ENCODE assay signal across 25 cellular contexts in the genomic region with DNA sequence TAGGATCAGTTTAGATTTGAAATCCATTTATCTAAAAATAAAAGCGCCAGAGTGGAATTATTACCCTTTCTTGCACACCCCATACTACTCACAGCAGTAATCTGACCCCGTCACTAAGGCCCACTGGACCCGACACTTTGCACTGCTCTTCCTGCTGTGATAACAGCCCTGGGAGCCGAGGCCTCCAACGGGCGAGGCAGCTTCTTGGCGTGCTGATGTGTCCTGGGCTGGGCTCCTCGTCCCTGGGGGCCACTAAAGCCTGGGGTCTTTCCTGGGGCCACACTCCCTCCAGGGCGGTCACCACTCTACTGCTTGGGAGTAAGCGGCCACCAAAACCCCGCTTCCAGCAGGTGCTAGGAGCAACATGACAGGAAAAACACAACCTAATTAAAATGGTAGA.
"Had no signal": no experiment of that assay in that cellular context is flagged by ENCODE, and none has a peak within 500 bp of the region (broad histone marks: within the 10 kb centered on the region; RNA-seq: fewer than 3 reads in every experiment).

No MANE protein-coding gene starts in this region.

- H3K27ac Mint-ChIP-seq: activated CD4-positive, alpha-beta memory T cell treated with anti-CD3 and anti-CD28 coated beads, Interleukin-2, amount 10 ng/mL, durations not matched to agents 7 days and 5 days; activated CD4-positive, alpha-beta T cell treated with anti-CD3 and anti-CD28 coated beads, Interleukin-2, amount 10 ng/mL, durations not matched to agents 7 days and 5 days; activated T-cell treated with anti-CD3 and anti-CD28 coated beads, Interleukin-2, amount 50 U/mL, for 24 hours; activated T-cell treated with anti-CD3 and anti-CD28 coated beads, Interleukin-2, amount 50 U/mL, for 72 hours; dendritic cell treated with granulocyte-macrophage colony-stimulating factor and Interleukin-4, amounts not matched to agents 40 ng/mL and 50 ng/mL, for 4 days had no signal

- H3K27ac ChIP-seq: brain microvascular endothelial cell, coronary artery, dorsolateral prefrontal cortex, esophagus squamous epithelium, gastroesophageal sphincter had no signal

- H3K27me3 ChIP-seq: brain microvascular endothelial cell, dorsolateral prefrontal cortex, esophagus squamous epithelium, gastroesophageal sphincter had no signal

- H3K9me3 ChIP-seq: esophagus squamous epithelium, gastroesophageal sphincter had no signal

- DNase-seq: activated CD4-positive, alpha-beta memory T cell treated with anti-CD3 and anti-CD28 coated beads, Interleukin-2, amount 10 ng/mL, durations not matched to agents 7 days and 5 days; activated CD4-positive, alpha-beta T cell treated with anti-CD3 and anti-CD28 coated beads for 4 hours; activated CD4-positive, alpha-beta T cell treated with anti-CD3 and anti-CD28 coated beads, Interleukin-2, amount 10 ng/mL, durations not matched to agents 7 days and 5 days; activated CD4-positive, alpha-beta T cell treated with anti-CD3 and anti-CD28 coated beads, Interleukin-2, amount 50 U/mL, for 4 hours; activated CD4-positive, CD25-positive, alpha-beta regulatory T cell; activated CD4-positive, CD25-positive, alpha-beta regulatory T cell treated with anti-CD3 and anti-CD28 coated beads, Interleukin-2, amount 50 U/mL, for 72 hours; activated CD8-positive, alpha-beta memory T cell treated with anti-CD3 and anti-CD28 coated beads, Interleukin-2, amount 50 U/mL, for 48 hours; activated gamma-delta T cell; activated naive CD4-positive, alpha-beta T cell; activated naive CD8-positive, alpha-beta T cell treated with anti-CD3 and anti-CD28 coated beads, Interleukin-2, amount 10 ng/mL, durations not matched to agents 7 days and 5 days; activated T-cell treated with anti-CD3 and anti-CD28 coated beads for 4 hours; activated T-cell treated with anti-CD3 and anti-CD28 coated beads, Interleukin-2, amount 50 U/mL, for 24 hours; activated T-cell treated with anti-CD3 and anti-CD28 coated beads, Interleukin-2, amount 50 U/mL, for 72 hours; effector memory CD4-positive, alpha-beta T cell; erythroblast; esophagus squamous epithelium; T-helper 2 cell had no signal

- H3K27me3 Mint-ChIP-seq: activated CD4-positive, alpha-beta memory T cell treated with anti-CD3 and anti-CD28 coated beads, Interleukin-2, amount 10 ng/mL, durations not matched to agents 7 days and 5 days; activated CD4-positive, alpha-beta T cell treated with anti-CD3 and anti-CD28 coated beads, Interleukin-2, amount 10 ng/mL, durations not matched to agents 7 days and 5 days; activated naive CD4-positive, alpha-beta T cell treated with anti-CD3 and anti-CD28 coated beads, Interleukin-2, amount 10 ng/mL, durations not matched to agents 7 days and 5 days; activated naive CD8-positive, alpha-beta T cell treated with anti-CD3 and anti-CD28 coated beads, Interleukin-2, amount 10 ng/mL, durations not matched to agents 7 days and 5 days; activated T-cell treated with anti-CD3 and anti-CD28 coated beads, Interleukin-2, amount 50 U/mL, for 24 hours; central memory CD8-positive, alpha-beta T cell; dendritic cell treated with granulocyte-macrophage colony-stimulating factor and Interleukin-4, amounts not matched to agents 40 ng/mL and 50 ng/mL, for 4 days had no signal

- ATAC-seq: activated naive CD4-positive, alpha-beta T cell treated with anti-CD3 and anti-CD28 coated beads, Interleukin-2, amount 50 U/mL, for 72 hours; activated T-cell treated with anti-CD3 and anti-CD28 coated beads, Interleukin-2, amount 50 U/mL, for 72 hours; gastroesophageal sphincter had no signal

- H3K4me3 ChIP-seq: coronary artery, dorsolateral prefrontal cortex, esophagus squamous epithelium, gastroesophageal sphincter had no signal

- H3K4me1 ChIP-seq: esophagus squamous epithelium, gastroesophageal sphincter had no signal

- H3K4me1 Mint-ChIP-seq: activated CD4-positive, alpha-beta T cell treated with anti-CD3 and anti-CD28 coated beads, Interleukin-2, amount 10 ng/mL, durations not matched to agents 7 days and 5 days; activated naive CD4-positive, alpha-beta T cell treated with anti-CD3 and anti-CD28 coated beads, Interleukin-2, amount 10 ng/mL, durations not matched to agents 7 days and 5 days had no signal

- H3K4me3 Mint-ChIP-seq: activated CD4-positive, alpha-beta memory T cell treated with anti-CD3 and anti-CD28 coated beads, Interleukin-2, amount 10 ng/mL, durations not matched to agents 7 days and 5 days; activated CD4-positive, alpha-beta T cell treated with anti-CD3 and anti-CD28 coated beads, Interleukin-2, amount 10 ng/mL, durations not matched to agents 7 days and 5 days; activated naive CD4-positive, alpha-beta T cell treated with anti-CD3 and anti-CD28 coated beads, Interleukin-2, amount 10 ng/mL, durations not matched to agents 7 days and 5 days; activated naive CD8-positive, alpha-beta T cell treated with anti-CD3 and anti-CD28 coated beads, Interleukin-2, amount 10 ng/mL, durations not matched to agents 7 days and 5 days; activated T-cell treated with anti-CD3 and anti-CD28 coated beads, Interleukin-2, amount 50 U/mL, for 24 hours; activated T-cell treated with anti-CD3 and anti-CD28 coated beads, Interleukin-2, amount 50 U/mL, for 72 hours; central memory CD8-positive, alpha-beta T cell; dendritic cell treated with granulocyte-macrophage colony-stimulating factor and Interleukin-4, amounts not matched to agents 40 ng/mL and 50 ng/mL, for 4 days had no signal

- H3K9me3 Mint-ChIP-seq: activated CD4-positive, alpha-beta memory T cell treated with anti-CD3 and anti-CD28 coated beads, Interleukin-2, amount 10 ng/mL, durations not matched to agents 7 days and 5 days; activated CD4-positive, alpha-beta T cell treated with anti-CD3 and anti-CD28 coated beads, Interleukin-2, amount 10 ng/mL, durations not matched to agents 7 days and 5 days; activated naive CD4-positive, alpha-beta T cell treated with anti-CD3 and anti-CD28 coated beads, Interleukin-2, amount 10 ng/mL, durations not matched to agents 7 days and 5 days; activated naive CD4-positive, alpha-beta T cell treated with anti-CD3 and anti-CD28 coated beads, Interleukin-2, amount 50 U/mL, for 72 hours; activated naive CD8-positive, alpha-beta T cell treated with anti-CD3 and anti-CD28 coated beads, Interleukin-2, amount 10 ng/mL, durations not matched to agents 7 days and 5 days; activated T-cell treated with anti-CD3 and anti-CD28 coated beads, Interleukin-2, amount 50 U/mL, for 24 hours; activated T-cell treated with anti-CD3 and anti-CD28 coated beads, Interleukin-2, amount 50 U/mL, for 72 hours; central memory CD8-positive, alpha-beta T cell; dendritic cell treated with granulocyte-macrophage colony-stimulating factor and Interleukin-4, amounts not matched to agents 40 ng/mL and 50 ng/mL, for 4 days had no signal
